8 cellular contexts compared by ENCODE assay signal in the genomic region with DNA sequence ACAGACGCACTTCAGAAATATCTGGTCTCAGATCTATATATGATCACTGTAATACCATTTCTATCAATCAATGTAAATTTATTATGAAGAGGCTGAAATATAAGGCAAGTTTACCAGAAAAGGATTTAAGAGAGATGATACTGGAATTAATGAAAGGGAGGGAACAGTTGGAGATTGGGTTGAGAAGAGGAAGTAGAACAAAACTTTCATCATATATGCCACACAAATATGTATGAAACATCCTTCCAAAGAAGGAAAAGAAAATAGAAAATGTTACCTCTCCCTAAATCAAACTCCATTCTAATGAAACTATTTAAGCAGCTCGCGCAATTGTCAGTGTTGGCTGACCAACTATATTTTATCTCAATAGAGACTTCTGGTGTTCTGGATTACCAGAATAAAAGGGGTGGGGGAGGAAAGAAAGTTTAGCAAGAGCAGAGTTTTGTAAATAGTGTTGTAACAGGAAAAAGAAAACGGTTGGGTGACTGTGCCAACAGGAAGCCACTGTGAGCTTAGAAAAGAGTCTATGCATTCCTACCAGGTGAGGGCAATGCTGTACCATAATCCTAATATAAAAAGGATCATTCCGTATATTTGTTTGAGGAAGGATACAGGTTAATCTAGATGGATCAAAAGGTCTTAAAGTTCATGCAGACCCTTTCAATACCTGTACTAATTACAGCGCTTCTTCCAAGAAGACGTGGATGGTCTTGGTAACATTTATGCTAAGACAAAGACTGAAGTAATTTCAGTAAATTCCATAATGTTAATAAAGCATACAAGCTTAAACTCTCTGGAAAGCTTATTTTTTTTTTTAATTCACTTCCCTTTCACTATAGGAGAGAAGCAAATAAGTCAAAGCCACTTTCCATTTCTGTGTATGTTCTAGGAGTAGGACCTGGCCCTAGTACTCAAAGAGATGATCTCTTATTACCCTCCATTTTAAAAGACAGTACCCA. TPM values are rescaled to one million over a fixed set of nuclear protein-coding genes. Genes with fewer than 3 reads are reported as not detected.
DNase-seq lines count a peak whose midpoint lies in the region; ATAC-seq, FAIRE-seq and TF ChIP-seq lines count a peak whose summit lies in the region.

No MANE protein-coding gene starts in this region.

- peak overlapping the region; percentile 40 for H3K4me3 ChIP-seq in adipocyte (ENCODE audit: low read length)

- peaks cover 12 to 21% of the 10 kb centered on the region in 2 donors for H3K4me1 Mint-ChIP-seq in stimulated activated naive B cell treated with anti-CD40 and anti-IgM and Interleukin-4, amounts not matched to agents 10 μg/mL and 1 μg/mL and 100 μg/mL, for 72 hours

- ATAC-seq in GM18907 (IDR thresholded peaks at IDR 0.05; ENCODE audit: unreplicated experiment) = peak; percentile 73
- no peak for ATAC-seq in stimulated activated naive B cell treated with anti-CD40 and anti-IgM and Interleukin-4, amounts not matched to agents 10 μg/mL and 1 μg/mL and 100 μg/mL, for 72 hours (replicated peaks)

- peak overlapping the region; percentile 38 for H3K27ac Mint-ChIP-seq in stimulated activated naive B cell treated with anti-CD40 and anti-IgM and Interleukin-4, amounts not matched to agents 10 μg/mL and 1 μg/mL and 100 μg/mL, for 72 hours

- peaks cover 38 to 48% of the 10 kb centered on the region in 2 donors for H3K36me3 Mint-ChIP-seq in stimulated activated naive B cell treated with anti-CD40 and anti-IgM and Interleukin-4, amounts not matched to agents 10 μg/mL and 1 μg/mL and 100 μg/mL, for 72 hours

- FAIRE-seq in GM12892 (lab: Jason Lieb, UNC) = no peak

- no peak overlapping the region for H3K4me3 Mint-ChIP-seq in stimulated activated naive B cell treated with anti-CD40 and anti-IgM and Interleukin-4, amounts not matched to agents 10 μg/mL and 1 μg/mL and 100 μg/mL, for 72 hours

- TF ChIP-seq POLR2A in GM12892 (IDR thresholded peaks at IDR 0.05; ENCODE audit: low read depth, low read length) = no peak

- H3K36me3 ChIP-seq in adipocyte (ENCODE audit: control insufficient read depth, insufficient read depth, low read length, severe bottlenecking) = peaks cover 60% of the 10 kb centered on the region

- H3K27me3 ChIP-seq in adipocyte (replicated peaks; ENCODE audit: control insufficient read depth, insufficient read depth, low read length) = no peaks in the 10 kb centered on the region

- H3K27me3 Mint-ChIP-seq in stimulated activated naive B cell treated with anti-CD40 and anti-IgM and Interleukin-4, amounts not matched to agents 10 μg/mL and 1 μg/mL and 100 μg/mL, for 72 hours = no peaks in the 10 kb centered on the region

- H3K9ac ChIP-seq in adipocyte (ENCODE audit: low read length) = peak overlapping the region; percentile 48

- DNase-seq in AG08396 (ENCODE audit: low spot score) = peak; percentile 65
- DNase-seq in NCI-H69 (lab: John Stamatoyannopoulos, UW) = peak; percentile 24
- DNase-seq in adipocyte (ENCODE audit: low read depth) = peak; percentile 78
- DNase-seq in iPS DF 19.7 (ENCODE audit: low read depth, low spot score) = peak; percentile 15
- no peak for DNase-seq in stimulated activated naive B cell treated with anti-CD40 and anti-IgM and Interleukin-4, amounts not matched to agents 10 μg/mL and 1 μg/mL and 100 μg/mL, for 72 hours
- DNase-seq in GM12892 (ENCODE audit: insufficient read length) = no peak
- DNase-seq in stimulated activated naive CD4-positive, alpha-beta T cell treated with Interleukin-2 at 50 U/mL for 16 hours (lab: John Stamatoyannopoulos, UW) = no peak

- H3K9me3 ChIP-seq in adipocyte (ENCODE audit: control insufficient read depth, low read length) = peaks cover 22% of the 10 kb centered on the region

- H3K4me1 ChIP-seq in adipocyte (ENCODE audit: control insufficient read depth, insufficient read depth, low read length) = peaks cover 25% of the 10 kb centered on the region

- peaks cover 5 to 10% of the 10 kb centered on the region in 2 donors for H3K9me3 Mint-ChIP-seq in stimulated activated naive B cell treated with anti-CD40 and anti-IgM and Interleukin-4, amounts not matched to agents 10 μg/mL and 1 μg/mL and 100 μg/mL, for 72 hours

RNA-seq across cellular contexts. Expression of gene LLPH, which starts 14.5 kb away (rescaled TPM):
- 37.9 TPM for polyA plus RNA-seq in GM12892 (2012; ENCODE audit: missing spikeins)

RNA-seq across cellular contexts. Expression of gene TMBIM4, which starts 24.7 kb away (rescaled TPM):
- polyA plus RNA-seq in GM12892 (2012; ENCODE audit: missing spikeins) = 63.7 TPM

RNA-seq across cellular contexts. Expression of gene IRAK3, which starts 43.9 kb away (rescaled TPM):
- 3.1 TPM for polyA plus RNA-seq in GM12892 (2012; ENCODE audit: missing spikeins)

Comparison
In these comparisons a context has a peak if more than half of its experiments do, and no peak if none do; other contexts are left out.
1. DNase-seq: peak in AG08396 (single experiment), NCI-H69 (single experiment), adipocyte (single experiment) and iPS DF 19.7 (single experiment); none in stimulated activated naive B cell treated with anti-CD40 and anti-IgM and Interleukin-4, amounts not matched to agents 10 μg/mL and 1 μg/mL and 100 μg/mL, for 72 hours (single experiment), GM12892 (single experiment) and stimulated activated naive CD4-positive, alpha-beta T cell treated with Interleukin-2 at 50 U/mL for 16 hours (single experiment).